1 cellular context compared by ENCODE assay signal in the genomic region with DNA sequence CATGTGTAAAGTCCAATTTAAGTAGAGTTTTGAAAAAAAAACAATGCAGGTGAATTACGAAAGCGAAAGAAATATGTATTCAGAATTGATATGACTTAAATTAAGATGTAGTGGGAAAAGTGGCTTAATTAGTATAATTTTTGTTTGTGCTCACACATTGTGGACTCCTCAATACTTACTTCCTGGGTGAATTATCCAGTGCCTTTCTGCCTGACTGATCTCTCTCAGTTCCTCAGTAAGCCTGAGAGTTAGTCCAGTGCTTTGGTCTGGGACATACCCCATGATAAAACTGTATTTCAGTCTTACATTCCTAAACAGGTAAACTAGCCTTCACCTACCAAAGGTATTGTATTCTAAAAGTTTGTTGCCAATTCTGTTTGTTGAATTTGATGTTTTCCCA.
TF ChIP-seq lines count a peak whose summit lies in the region.

No MANE protein-coding gene starts in this region.

TF ChIP-seq in K562, 482 proteins besides CTCF, POLR2A, EP300 and RAD21:
- no peak for TF ChIP-seq CBX2 (IDR thresholded peaks at IDR 0.05; ENCODE audit: insufficient read depth, low read length, poor library complexity, severe bottlenecking)
- no peak for TF ChIP-seq TARDBP (IDR thresholded peaks at IDR 0.05)
